18 cellular contexts compared by ENCODE assay signal in the genomic region with DNA sequence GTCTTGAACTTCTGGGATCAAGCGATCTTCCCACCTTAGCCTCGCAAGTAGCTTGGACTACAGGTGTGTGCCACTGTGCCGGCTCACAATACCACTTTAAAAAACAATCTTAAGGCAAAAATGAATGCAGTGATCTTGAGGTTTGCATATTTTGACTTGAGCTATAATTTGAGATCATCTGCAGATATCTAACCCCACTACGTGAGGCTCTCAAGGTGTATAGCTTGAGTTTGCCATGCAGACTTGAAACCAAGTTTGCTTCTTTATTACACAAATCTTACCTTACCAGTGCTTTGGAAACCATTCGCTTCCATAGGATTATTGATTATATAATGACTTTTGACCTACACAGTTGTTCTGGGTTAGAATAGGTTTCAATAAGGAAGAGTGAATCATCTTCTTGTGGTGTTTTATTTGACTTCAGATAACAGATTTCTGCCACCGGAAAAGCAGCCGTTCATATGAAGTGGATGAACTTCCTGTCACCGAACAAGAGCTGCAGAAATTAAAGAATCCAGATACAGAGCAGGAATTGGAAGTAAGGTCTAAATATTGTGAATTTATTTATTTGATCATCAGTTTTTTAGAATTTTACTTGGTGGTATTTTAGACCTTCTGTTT.
DNase-seq lines count a peak whose midpoint lies in the region; ATAC-seq and TF ChIP-seq lines count a peak whose summit lies in the region.
"Had no signal": no experiment of that assay in that cellular context is flagged by ENCODE, and none has a peak within 500 bp of the region (broad histone marks: within the 10 kb centered on the region; RNA-seq: fewer than 3 reads in every experiment).

No MANE protein-coding gene starts in this region.

- DNase-seq in stimulated activated CD4-positive, alpha-beta T cell treated with anti-CD3 and anti-CD28 coated beads, Interleukin-1b, Interleukin-23, amount 100 ng/mL, for 48 hours: peak; percentile 6
- no peak for DNase-seq in stimulated activated CD4-positive, alpha-beta T cell treated with anti-CD3 and anti-CD28 coated beads, Interleukin-4, amount 100 ng/mL, for 1 hour
- peak; percentile 39 for DNase-seq in activated CD4-positive, alpha-beta T cell treated with anti-CD3 and anti-CD28 coated beads for 48 hours
- peak; percentile 33 for DNase-seq in central memory CD4-positive, alpha-beta T cell
- no peak for DNase-seq in stimulated activated CD8-positive, alpha-beta memory T cell treated with anti-CD3 and anti-CD28 coated beads, Interleukin-4, amount 100 ng/mL, for 48 hours
- DNase-seq in NCI-H2227 treated with DMSO at 0.1 percent for 48 hours (lab: John Stamatoyannopoulos, UW) (no peak), chondrocyte (ENCODE audit: low spot score) (no peak)
- DNase-seq: aorta, cortex of kidney, esophagus squamous epithelium, GDM1, HCEC 1CT, midbrain, NCI-H187 treated with DMSO at 0.1 percent for 48 hours, NCI-H524, ovary, stomach had no signal

- no peak overlapping the region for H3K27ac Mint-ChIP-seq in chondrocyte (ENCODE audit: unreplicated experiment)

- H3K4me1 Mint-ChIP-seq in chondrocyte (ENCODE audit: low read depth): peaks cover 3% of the 10 kb centered on the region

- no peak for TF ChIP-seq CTCF in chondrocyte (IDR thresholded peaks at IDR 0.05)

- no peak for ATAC-seq in GM18868 (IDR thresholded peaks at IDR 0.05; ENCODE audit: unreplicated experiment)

- no peak overlapping the region for H3K4me3 Mint-ChIP-seq in chondrocyte (ENCODE audit: unreplicated experiment)

- peaks cover 23% of the 10 kb centered on the region for H3K9me3 Mint-ChIP-seq in chondrocyte (ENCODE audit: low read depth)

- H3K36me3 Mint-ChIP-seq in chondrocyte (ENCODE audit: low read depth): peaks cover 70% of the 10 kb centered on the region

- no peaks in the 10 kb centered on the region for H3K27me3 Mint-ChIP-seq in chondrocyte (ENCODE audit: low read depth)

Comparison
In these comparisons a context has a peak if more than half of its experiments do, and no peak if none do; other contexts are left out.
1. DNase-seq: peak in stimulated activated CD4-positive, alpha-beta T cell treated with anti-CD3 and anti-CD28 coated beads, Interleukin-1b, Interleukin-23, amount 100 ng/mL, for 48 hours (single experiment), activated CD4-positive, alpha-beta T cell treated with anti-CD3 and anti-CD28 coated beads for 48 hours (single experiment) and central memory CD4-positive, alpha-beta T cell (single experiment); none in stimulated activated CD4-positive, alpha-beta T cell treated with anti-CD3 and anti-CD28 coated beads, Interleukin-4, amount 100 ng/mL, for 1 hour (single experiment), stimulated activated CD8-positive, alpha-beta memory T cell treated with anti-CD3 and anti-CD28 coated beads, Interleukin-4, amount 100 ng/mL, for 48 hours (single experiment), NCI-H2227 treated with DMSO at 0.1 percent for 48 hours (single experiment) and chondrocyte (single experiment).